ENCODE assay signal across 13 cellular contexts in genomic region chr11:12744831-12745502, GRCh38.
DNase-seq lines count a peak whose midpoint lies in the region; ATAC-seq and TF ChIP-seq lines count a peak whose summit lies in the region.
"Had no signal": no experiment of that assay in that cellular context is flagged by ENCODE, and none has a peak within 500 bp of the region (broad histone marks: within the 10 kb centered on the region; RNA-seq: fewer than 3 reads in every experiment).

No MANE protein-coding gene starts in this region.

- peaks cover 7% of the 10 kb centered on the region for H3K27me3 Mint-ChIP-seq in endothelial cell (ENCODE audit: unreplicated experiment)
- H3K27me3 Mint-ChIP-seq: activated B cell treated with CpG ODN at 0.5 μM for 24 hours had no signal

- H3K36me3 Mint-ChIP-seq in endothelial cell (ENCODE audit: low read depth, unreplicated experiment), result no peaks in the 10 kb centered on the region

- no peak overlapping the region for H3K27ac ChIP-seq in SJCRH30

- H3K4me1 ChIP-seq in BE2C, result peaks cover 7% of the 10 kb centered on the region; the same call in 1 of the 2 replicates
- H3K4me1 ChIP-seq in SJCRH30, result peaks cover 10% of the 10 kb centered on the region

- ATAC-seq in GM19395 (IDR thresholded peaks at IDR 0.05; ENCODE audit: unreplicated experiment), result no peak
- ATAC-seq in GM19467 (IDR thresholded peaks at IDR 0.05; ENCODE audit: unreplicated experiment), result no peak
- ATAC-seq in GM21526 (IDR thresholded peaks at IDR 0.05; ENCODE audit: low FRiP score, unreplicated experiment), result no peak

- TF ChIP-seq CTCF in BE2C (IDR thresholded peaks at IDR 0.05; ENCODE audit: low read depth, low read length) (no peak), endothelial cell (IDR thresholded peaks at IDR 0.05; ENCODE audit: unreplicated experiment) (no peak)

- H3K4me1 Mint-ChIP-seq in endothelial cell (ENCODE audit: unreplicated experiment), result peaks cover 14% of the 10 kb centered on the region
- H3K4me1 Mint-ChIP-seq: activated B cell treated with CpG ODN at 0.5 μM for 24 hours had no signal

- H3K27me3 ChIP-seq in BE2C (no peaks in the 10 kb centered on the region), SJCRH30 (no peaks in the 10 kb centered on the region)
- H3K27me3 ChIP-seq: esophagus muscularis mucosa had no signal

- H3K9me3 ChIP-seq in BE2C (no peaks in the 10 kb centered on the region), SJCRH30 (replicated peaks) (no peaks in the 10 kb centered on the region; the same call in 1 of the 2 replicates)
- H3K9me3 ChIP-seq: esophagus muscularis mucosa had no signal

- H3K9me3 Mint-ChIP-seq in endothelial cell (ENCODE audit: unreplicated experiment), result no peaks in the 10 kb centered on the region

- H3K4me3 ChIP-seq in BE2C (ENCODE audit: low read depth, low read length), result no peak overlapping the region
- H3K4me3 ChIP-seq in SJCRH30, result no peak overlapping the region
- H3K4me3 ChIP-seq: esophagus muscularis mucosa had no signal

- H3K27ac Mint-ChIP-seq in endothelial cell (ENCODE audit: unreplicated experiment), result peak overlapping the region; percentile 25
- H3K27ac Mint-ChIP-seq: activated B cell treated with CpG ODN at 0.5 μM for 24 hours had no signal

- H3K4me3 Mint-ChIP-seq in endothelial cell (ENCODE audit: unreplicated experiment), result no peak overlapping the region
- H3K4me3 Mint-ChIP-seq: activated B cell treated with CpG ODN at 0.5 μM for 24 hours had no signal

- H3K36me3 ChIP-seq in BE2C (no peaks in the 10 kb centered on the region), SJCRH30 (0 out of 2 replicates have a peak, but pooled peaks cover 2% of the 10 kb centered on the region)
- H3K36me3 ChIP-seq: esophagus muscularis mucosa had no signal

- DNase-seq in BE2C (peak; percentile 19), NCI-H187 treated with DMSO at 0.1 percent for 48 hours (lab: John Stamatoyannopoulos, UW) (peak; percentile 70), endothelial cell (ENCODE audit: low spot score) (no peak), myocyte (ENCODE audit: low read depth) (peak; percentile 79), SJCRH30 (no peak)
- DNase-seq: activated B cell treated with CpG ODN at 0.5 μM for 24 hours; activated T-cell treated with anti-CD3 and anti-CD28 coated beads, Interleukin-2, amount 50 U/mL, for 48 hours; DND-41; NCI-H1436 treated with DMSO at 0.1 percent for 48 hours had no signal

Comparison
In these comparisons a context has a peak if more than half of its experiments do, and no peak if none do; other contexts are left out.
1. DNase-seq: peak in BE2C (single experiment), NCI-H187 treated with DMSO at 0.1 percent for 48 hours (single experiment) and myocyte (single experiment); none in endothelial cell (single experiment) and SJCRH30 (0 of 2).